18 cellular contexts compared by ENCODE assay signal in the genomic region with DNA sequence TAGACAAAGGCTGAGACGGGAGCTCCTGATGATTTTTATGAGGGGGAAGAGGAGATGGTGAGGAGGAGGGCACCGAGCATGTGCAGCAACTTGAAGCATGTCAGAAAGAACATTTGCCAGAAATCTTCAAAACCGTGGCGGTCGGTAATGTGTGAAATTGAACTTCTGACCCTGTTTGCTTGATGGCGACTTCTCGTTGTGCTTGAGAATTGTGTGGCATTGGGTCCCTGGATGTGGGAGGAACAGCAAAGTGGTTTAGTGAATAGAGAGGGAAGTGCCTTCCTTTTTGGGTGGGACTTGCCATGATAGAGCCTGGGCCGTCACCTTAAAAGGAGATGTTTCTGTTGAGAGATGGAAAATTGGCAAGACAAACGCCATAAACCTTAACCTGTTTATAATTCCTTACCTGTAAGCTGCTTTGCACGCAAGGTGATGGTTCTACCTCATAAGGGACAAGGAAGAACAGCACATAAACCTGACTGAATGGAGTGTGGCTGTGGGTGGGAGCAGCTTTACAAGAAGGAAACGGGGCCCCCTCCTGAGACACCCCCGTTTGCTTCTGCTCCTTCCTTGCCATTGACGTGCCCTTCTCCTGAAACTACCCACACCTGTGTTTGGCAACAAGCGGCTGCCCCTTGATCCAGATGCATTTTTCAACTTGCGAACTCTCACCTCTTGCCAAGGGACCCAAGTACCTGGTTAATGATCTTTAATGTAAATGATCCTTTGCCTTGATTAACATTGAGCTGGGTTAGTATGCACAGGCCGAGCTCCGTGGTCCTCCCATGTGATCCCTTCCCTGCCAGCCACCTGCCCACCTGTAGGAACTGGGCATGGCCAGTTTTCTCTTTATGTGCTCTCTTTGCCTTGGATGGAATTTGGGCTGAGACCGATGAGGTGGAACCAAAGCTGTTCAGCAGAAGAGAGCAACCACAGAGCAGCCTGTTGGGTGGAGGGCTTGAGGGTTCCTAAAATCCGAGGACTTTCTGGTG.
DNase-seq lines count a peak whose midpoint lies in the region; ATAC-seq, FAIRE-seq and TF ChIP-seq lines count a peak whose summit lies in the region.
"Had no signal": no experiment of that assay in that cellular context is flagged by ENCODE, and none has a peak within 500 bp of the region (broad histone marks: within the 10 kb centered on the region; RNA-seq: fewer than 3 reads in every experiment).

No MANE protein-coding gene starts in this region.

- no peak overlapping the region for H3K4me3 Mint-ChIP-seq in activated CD4-positive, alpha-beta T cell treated with anti-CD3 and anti-CD28 coated beads, Interleukin-2, amount 10 ng/mL, durations not matched to agents 7 days and 5 days
- H3K4me3 Mint-ChIP-seq in effector memory CD8-positive, alpha-beta T cell, result no peak overlapping the region
- H3K4me3 Mint-ChIP-seq: activated CD4-positive, alpha-beta memory T cell treated with anti-CD3 and anti-CD28 coated beads, Interleukin-2, amount 10 ng/mL, durations not matched to agents 7 days and 5 days had no signal

- no peak overlapping the region for H3K18ac ChIP-seq in H1 (ENCODE audit: extremely low read depth, low read length)

- no peak overlapping the region for H2AFZ ChIP-seq in H1 (ENCODE audit: low read length)
- H2AFZ ChIP-seq: parathyroid adenoma had no signal

- H4K5ac ChIP-seq in H1 (ENCODE audit: insufficient read length, low read depth, low read length), result no peak overlapping the region

- peaks cover 6% of the 10 kb centered on the region for H3K79me1 ChIP-seq in H1 (ENCODE audit: low read depth, low read length)

- H3K4ac ChIP-seq in H1 (replicated peaks; ENCODE audit: insufficient read length, low read depth, low read length), result no peak overlapping the region

- no peak overlapping the region for H3K23ac ChIP-seq in H1 (ENCODE audit: insufficient read length)

- peaks cover 0 to 70% of the 10 kb centered on the region in 2 experiments; a peak in 3 of 4 replicates for H3K79me2 ChIP-seq in H1 (ENCODE audit: control insufficient read depth in 1 of 2, insufficient read depth in 2 of 2, low read length in 2 of 2)

- H3K56ac ChIP-seq in H1 (replicated peaks; ENCODE audit: insufficient read length, low read depth, low read length), result no peak overlapping the region

- WGBS in H1 (ENCODE audit: extremely low coverage in 1 of 2, insufficient coverage in 1 of 2, insufficient read length in 1 of 2, insufficient replicate concordance in 2 of 2, low coverage in 1 of 2, low lambda C conversion rate in 2 of 2, missing lambda C conversion rate in 1 of 2), 2 experiments, result 71% methylated on average over 18 of the region's 19 CpGs; no CpG with 5 or more reads in 1 of the 2 experiments

- no peaks in the 10 kb centered on the region for H3K9me3 Mint-ChIP-seq in activated CD4-positive, alpha-beta T cell treated with anti-CD3 and anti-CD28 coated beads, Interleukin-2, amount 10 ng/mL, durations not matched to agents 7 days and 5 days
- no peaks in the 10 kb centered on the region for H3K9me3 Mint-ChIP-seq in effector memory CD8-positive, alpha-beta T cell
- H3K9me3 Mint-ChIP-seq: activated CD4-positive, alpha-beta memory T cell treated with anti-CD3 and anti-CD28 coated beads, Interleukin-2, amount 10 ng/mL, durations not matched to agents 7 days and 5 days; stimulated activated effector memory CD8-positive, alpha-beta T cell treated with anti-CD3 and anti-CD28 coated beads, Interleukin-12 subunit alpha, Interleukin-12 subunit beta, amount 100 ng/mL, for 72 hours had no signal

- H2BK120ac ChIP-seq in H1 (replicated peaks; ENCODE audit: low read depth, low read length), result no peak overlapping the region

- no peak overlapping the region for H4K91ac ChIP-seq in H1 (replicated peaks; ENCODE audit: insufficient read length, low read length)

- no peak overlapping the region; a peak in 1 of 7 replicates for H3K9ac ChIP-seq in H1 (replicated peaks in 1 of 4; ENCODE audit: extremely low read depth in 1 of 4, low read depth in 3 of 4, low read length in 3 of 4)
- H3K9ac ChIP-seq: KMS-11, parathyroid adenoma had no signal

- H2BK12ac ChIP-seq in H1 (ENCODE audit: low read depth, low read length), result peak overlapping the region; percentile 0; the same call in 1 of the 2 replicates

- H3K36me3 Mint-ChIP-seq in activated CD4-positive, alpha-beta T cell treated with anti-CD3 and anti-CD28 coated beads, Interleukin-2, amount 10 ng/mL, durations not matched to agents 7 days and 5 days (ENCODE audit: low read depth), result no peaks in the 10 kb centered on the region
- H3K36me3 Mint-ChIP-seq in effector memory CD8-positive, alpha-beta T cell (ENCODE audit: insufficient read depth), result no peaks in the 10 kb centered on the region
- H3K36me3 Mint-ChIP-seq: stimulated activated effector memory CD8-positive, alpha-beta T cell treated with anti-CD3 and anti-CD28 coated beads, Interleukin-12 subunit alpha, Interleukin-12 subunit beta, amount 100 ng/mL, for 72 hours had no signal

- H2BK5ac ChIP-seq in H1 (ENCODE audit: low read depth, low read length), result no peak overlapping the region

- no peaks in the 10 kb centered on the region for H3K9me3 ChIP-seq in H1 (ENCODE audit: insufficient read depth in 2 of 2, low read depth in 1 of 2, low read length in 1 of 2)

- DNase-seq in DMS79 (lab: John Stamatoyannopoulos, UW) (peak; percentile 85), NCI-H2029 treated with DMSO at 0.1 percent for 48 hours (lab: John Stamatoyannopoulos, UW) (peak; percentile 66), H1 (ENCODE audit: low read depth in 1 of 2, low spot score in 2 of 2) (no peak), putamen (ENCODE audit: low spot score) (peak; percentile 39)
- DNase-seq in stimulated activated CD4-positive, alpha-beta T cell treated with anti-CD3 and anti-CD28 coated beads, Interleukin-2, amount 100 ng/mL, for 24 hours, result no peak
- no peak for DNase-seq in activated CD4-positive, alpha-beta T cell treated with anti-CD3 and anti-CD28 coated beads, Interleukin-2, amount 10 ng/mL, durations not matched to agents 7 days and 5 days
- no peak for DNase-seq in effector memory CD8-positive, alpha-beta T cell
- DNase-seq: activated CD4-positive, alpha-beta memory T cell treated with anti-CD3 and anti-CD28 coated beads, Interleukin-2, amount 10 ng/mL, durations not matched to agents 7 days and 5 days; activated effector memory CD4-positive, alpha-beta T cell treated with anti-CD3 and anti-CD28 coated beads, Interleukin-2, amount 50 U/mL, for 16 hours; mesenchymal stem cell; NCI-H187 treated with DMSO at 0.1 percent for 48 hours; stimulated activated CD4-positive, alpha-beta T cell treated with anti-CD3 and anti-CD28 coated beads, Interleukin-2, amount 100 ng/mL, for 48 hours; T-helper 2 cell had no signal

- no peak overlapping the region for H3K14ac ChIP-seq in H1 (ENCODE audit: insufficient read length)

- peaks cover 16% of the 10 kb centered on the region for H3K4me1 Mint-ChIP-seq in activated CD4-positive, alpha-beta T cell treated with anti-CD3 and anti-CD28 coated beads, Interleukin-2, amount 10 ng/mL, durations not matched to agents 7 days and 5 days
- peaks cover 0 to 2% of the 10 kb centered on the region in 2 donors for H3K4me1 Mint-ChIP-seq in effector memory CD8-positive, alpha-beta T cell (ENCODE audit: low read depth in 2 of 2)

- no peak overlapping the region for H2BK15ac ChIP-seq in H1 (ENCODE audit: low read length)

- H3K27me3 ChIP-seq in H1 (replicated peaks in 1 of 4; ENCODE audit: control insufficient read depth in 3 of 4, extremely low read depth in 1 of 4, insufficient read depth in 3 of 4, low read length in 3 of 4), result no peaks in the 10 kb centered on the region

- peaks cover 19% of the 10 kb centered on the region for H3K27me3 Mint-ChIP-seq in activated CD4-positive, alpha-beta T cell treated with anti-CD3 and anti-CD28 coated beads, Interleukin-2, amount 10 ng/mL, durations not matched to agents 7 days and 5 days
- peaks cover 36 to 40% of the 10 kb centered on the region in 2 donors for H3K27me3 Mint-ChIP-seq in effector memory CD8-positive, alpha-beta T cell

- peak overlapping the region in 2 of 4 experiments; percentile 9 to 72; a peak in 4 of 8 replicates for H3K4me3 ChIP-seq in H1 (ENCODE audit: extremely low read depth in 1 of 4, insufficient read depth in 2 of 4, low read depth in 3 of 4, low read length in 4 of 4)

- TF ChIP-seq RAD21 in H1 (IDR thresholded peaks at IDR 0.05 in 1 of 2, conservative IDR thresholded peaks at IDR 0.05 in 1 of 2; ENCODE audit: low read depth in 2 of 2, low read length in 2 of 2), result no peak

- TF ChIP-seq POLR2A in H1 (IDR thresholded peaks at IDR 0.05; ENCODE audit: control extremely low read depth in 1 of 2, low read depth in 2 of 2, low read length in 2 of 2), result no peak

- no peak overlapping the region for H3K27ac Mint-ChIP-seq in activated CD4-positive, alpha-beta T cell treated with anti-CD3 and anti-CD28 coated beads, Interleukin-2, amount 10 ng/mL, durations not matched to agents 7 days and 5 days
- peak overlapping the region in 1 of 2 donors; percentile 13 for H3K27ac Mint-ChIP-seq in effector memory CD8-positive, alpha-beta T cell
- H3K27ac Mint-ChIP-seq: activated CD4-positive, alpha-beta memory T cell treated with anti-CD3 and anti-CD28 coated beads, Interleukin-2, amount 10 ng/mL, durations not matched to agents 7 days and 5 days; stimulated activated effector memory CD8-positive, alpha-beta T cell treated with anti-CD3 and anti-CD28 coated beads, Interleukin-12 subunit alpha, Interleukin-12 subunit beta, amount 100 ng/mL, for 72 hours had no signal

- peaks cover 14 to 28% (median 25%) of the 10 kb centered on the region in 4 experiments for H3K4me1 ChIP-seq in H1 (replicated peaks in 1 of 4; ENCODE audit: control insufficient read depth in 3 of 4, insufficient read depth in 4 of 4, low read length in 3 of 4)

- no peak overlapping the region for H2BK20ac ChIP-seq in H1 (ENCODE audit: low read length)

- no peak overlapping the region; the same call in 1 of the 2 replicates for H2AK5ac ChIP-seq in H1 (ENCODE audit: low read depth, low read length)

- peak overlapping the region; percentile 83 to 94 for H3K4me2 ChIP-seq in H1 (ENCODE audit: insufficient read depth in 1 of 2, low read depth in 2 of 2, low read length in 2 of 2)
- H3K4me2 ChIP-seq: KMS-11 had no signal

- H3K27ac ChIP-seq in H1 (ENCODE audit: low read depth, low read length), result no peak overlapping the region; the same call in 1 of the 2 replicates
- H3K27ac ChIP-seq: KMS-11, parathyroid adenoma had no signal

- no peaks in the 10 kb centered on the region for H4K20me1 ChIP-seq in H1 (replicated peaks in 1 of 2; ENCODE audit: control insufficient read depth in 1 of 2, insufficient read depth in 2 of 2, low read length in 2 of 2)

- no peak for TF ChIP-seq EP300 in H1 (IDR thresholded peaks at IDR 0.05; ENCODE audit: borderline replicate concordance in 1 of 2, low read depth in 2 of 2, low read length in 2 of 2)

- H4K8ac ChIP-seq in H1 (ENCODE audit: extremely low read depth, insufficient read depth, low read length), result 0 out of 2 replicates have a peak overlapping the region, but pooled peaks have one; percentile 60

- peak; percentile 71 for FAIRE-seq in H1 (lab: Jason Lieb, UNC)

- CTCF ChIA-PET in H1 (lab: Charles Lee; ENCODE audit: partially characterized antibody), result interaction anchor here (0.9 to 12.2 kb wide), 6 partner anchors 11 to 846 kb away, joined by 3 to 103 read pairs (median 4); no protein-coding TSS in a partner anchor
- CTCF ChIA-PET in activated CD4-positive, alpha-beta T cell treated with anti-CD3 and anti-CD28 coated beads, Interleukin-2, amount 10 ng/mL, durations not matched to agents 7 days and 5 days (lab: Charles Lee), result no interaction called here

- no peaks in the 10 kb centered on the region; a peak in 1 of 8 replicates for H3K36me3 ChIP-seq in H1 (ENCODE audit: control insufficient read depth in 2 of 4, insufficient read depth in 4 of 4, low read length in 3 of 4)

- TF ChIP-seq CTCF in H1 (IDR thresholded peaks at IDR 0.05; ENCODE audit: control extremely low read depth in 1 of 3, insufficient read depth in 1 of 3, low read depth in 1 of 3, low read length in 3 of 3), result no peak

- H3K23me2 ChIP-seq in H1 (ENCODE audit: low read depth, low read length), result no peaks in the 10 kb centered on the region; the same call in 1 of the 2 replicates

- no peak for ATAC-seq in GM18858 (IDR thresholded peaks at IDR 0.05; ENCODE audit: unreplicated experiment)
- ATAC-seq in effector memory CD8-positive, alpha-beta T cell (replicated peaks), result no peak
- ATAC-seq: esophagus mucosa; stimulated activated effector memory CD8-positive, alpha-beta T cell treated with anti-CD3 and anti-CD28 coated beads, Interleukin-12 subunit alpha, Interleukin-12 subunit beta, amount 100 ng/mL, for 72 hours had no signal

- POLR2A ChIA-PET in H1 (lab: Charles Lee; ENCODE audit: partially characterized antibody), result interaction anchor here (1.1 kb wide), 1 partner anchor 31 kb away, joined by 3 read pairs; no protein-coding TSS in a partner anchor
- POLR2A ChIA-PET in activated CD4-positive, alpha-beta T cell treated with anti-CD3 and anti-CD28 coated beads, Interleukin-2, amount 10 ng/mL, durations not matched to agents 7 days and 5 days (lab: Charles Lee), result no interaction called here

Comparison
In these comparisons a context has a peak if more than half of its experiments do, and no peak if none do; other contexts are left out.
1. DNase-seq: peak in DMS79 (single experiment), NCI-H2029 treated with DMSO at 0.1 percent for 48 hours (single experiment) and putamen (single experiment); none in H1 (0 of 2), stimulated activated CD4-positive, alpha-beta T cell treated with anti-CD3 and anti-CD28 coated beads, Interleukin-2, amount 100 ng/mL, for 24 hours (0 of 2), activated CD4-positive, alpha-beta T cell treated with anti-CD3 and anti-CD28 coated beads, Interleukin-2, amount 10 ng/mL, durations not matched to agents 7 days and 5 days (single experiment) and effector memory CD8-positive, alpha-beta T cell (0 of 3).